ENCODE assay signal across 22 cellular contexts in genomic region chr10:52334595-52334994, GRCh38. TPM values are rescaled to one million over a fixed set of nuclear protein-coding genes. Genes with fewer than 3 reads are reported as not detected.
DNase-seq lines count a peak whose midpoint lies in the region; ATAC-seq and TF ChIP-seq lines count a peak whose summit lies in the region.
"Had no signal": no experiment of that assay in that cellular context is flagged by ENCODE, and none has a peak within 500 bp of the region (broad histone marks: within the 10 kb centered on the region; RNA-seq: fewer than 3 reads in every experiment).

No MANE protein-coding gene starts in this region.

- peak overlapping the region; percentile 2; the same call in 1 of the 2 replicates for H3K9ac ChIP-seq in HCT116 (ENCODE audit: low read length)
- no peak overlapping the region for H3K9ac ChIP-seq in SK-N-MC (ENCODE audit: insufficient read length)

- no peaks in the 10 kb centered on the region for H3K27me3 ChIP-seq in A673 (replicated peaks; ENCODE audit: insufficient read depth, low read depth, low read length, poor library complexity)
- no peaks in the 10 kb centered on the region for H3K27me3 ChIP-seq in HCT116 (ENCODE audit: insufficient read depth, low read length)
- H3K27me3 ChIP-seq: body of pancreas had no signal

- TF ChIP-seq CTCF in A673 (conservative IDR thresholded peaks at IDR 0.05; ENCODE audit: low read depth, low read length) (no peak), HCT116 (IDR thresholded peaks at IDR 0.05 in 2 of 3, conservative IDR thresholded peaks at IDR 0.05 in 1 of 3; ENCODE audit: borderline replicate concordance in 1 of 3, insufficient read depth in 1 of 3, low read depth in 2 of 3, low read length in 2 of 3) (no peak)

- H3K4me2 ChIP-seq in HCT116 (ENCODE audit: low read length), result peak overlapping the region; percentile 50

- no peaks in the 10 kb centered on the region for H3K36me3 ChIP-seq in A673 (ENCODE audit: insufficient read depth, low read length, poor library complexity, severe bottlenecking)
- no peaks in the 10 kb centered on the region for H3K36me3 ChIP-seq in HCT116 (ENCODE audit: control insufficient read depth in 1 of 2, insufficient read depth in 2 of 2, low read length in 2 of 2)
- no peaks in the 10 kb centered on the region for H3K36me3 ChIP-seq in SK-N-MC (ENCODE audit: insufficient read depth, low read length)

- RAD21 ChIA-PET in HCT116 (lab: Charles Lee; ENCODE audit: low non-redundant PET in 1 of 2, low total read pairs in 2 of 2, uncharacterized antibody in 2 of 2, unreplicated experiment in 2 of 2), result no interaction called here

- no peaks in the 10 kb centered on the region for H3K79me2 ChIP-seq in HCT116 (ENCODE audit: insufficient read depth, low read length)

- intact Hi-C loops in A673 (cut with micrococcal nuclease; ENCODE audit: unreplicated experiment), result no loop called here
- intact Hi-C loops in HCT116 (cut with micrococcal nuclease), result loop anchor here (10.0 kb wide), 1 partner anchor 60 kb away; no protein-coding TSS in a partner anchor

- H3K4me1 ChIP-seq in A673 (ENCODE audit: insufficient read depth, low read length, poor library complexity, severe bottlenecking) (peaks cover 16% of the 10 kb centered on the region), HCT116 (ENCODE audit: control insufficient read depth in 1 of 2, insufficient read depth in 2 of 2, low read length in 2 of 2) (peaks cover 22 to 27% of the 10 kb centered on the region in 2 experiments)
- H3K4me1 ChIP-seq: body of pancreas had no signal

- ATAC-seq in HCT116 (peak; percentile 52; the same call in 1 of the 2 replicates), GM18867 (IDR thresholded peaks at IDR 0.05; ENCODE audit: unreplicated experiment) (no peak)
- ATAC-seq: activated CD4-positive, alpha-beta T cell treated with anti-CD3 and anti-CD28 coated beads for 36 hours; activated naive CD4-positive, alpha-beta T cell treated with anti-CD3 and anti-CD28 coated beads, Interleukin-2, amount 50 U/mL, for 72 hours; body of pancreas; T-cell had no signal

- H3K4me3 ChIP-seq in A673 (ENCODE audit: low read depth, low read length, poor library complexity, severe bottlenecking) (no peak overlapping the region), HCT116 (replicated peaks in 1 of 2; ENCODE audit: low read depth in 1 of 2, low read length in 2 of 2) (no peak overlapping the region), SK-N-MC (no peak overlapping the region)
- H3K4me3 ChIP-seq: body of pancreas had no signal

- no peaks in the 10 kb centered on the region for H3K9me2 ChIP-seq in HCT116 (ENCODE audit: insufficient read depth)

- CTCF ChIA-PET in A673 (lab: Charles Lee) (no interaction called here), HCT116 (lab: Charles Lee) (no interaction called here)

- DNase-seq in A673 (ENCODE audit: low spot score) (peak; percentile 82), HCT116 (ENCODE audit: low read depth, low spot score) (no peak), SK-N-MC (ENCODE audit: low read depth, low spot score) (peak; percentile 14), iris pigment epithelial cell (ENCODE audit: low read depth) (peak; percentile 64), Kasumi-1 (lab: John Stamatoyannopoulos, UW) (no peak), NCI-H1694 treated with DMSO at 0.1 percent for 48 hours (lab: John Stamatoyannopoulos, UW) (no peak)
- DNase-seq in activated T-cell treated with anti-CD3 and anti-CD28 coated beads, Interleukin-2, amount 50 U/mL, for 48 hours, result no peak
- DNase-seq: activated CD4-positive, alpha-beta T cell treated with anti-CD3 and anti-CD28 coated beads for 36 hours; body of pancreas; CD4-positive, CD25-positive, alpha-beta regulatory T cell; DMS79 treated with DMSO at 0.1 percent for 48 hours; immature natural killer cell; NCI-H1105; NCI-H2081 treated with DMSO at 0.1 percent for 48 hours; NCI-H510A; nucleus accumbens; retina; T-cell had no signal

- H3K9me3 ChIP-seq in A673 (ENCODE audit: low read depth, low read length, poor library complexity, severe bottlenecking), result no peaks in the 10 kb centered on the region
- H3K9me3 ChIP-seq in HCT116 (ENCODE audit: control insufficient read depth in 1 of 2, insufficient read depth in 1 of 2, low read depth in 1 of 2, low read length in 2 of 2), result no peaks in the 10 kb centered on the region
- no peaks in the 10 kb centered on the region for H3K9me3 ChIP-seq in SK-N-MC (ENCODE audit: low read depth, low read length)
- H3K9me3 ChIP-seq: body of pancreas had no signal

- H2AFZ ChIP-seq in HCT116 (ENCODE audit: low read depth, low read length, poor library complexity, severe bottlenecking), result peak overlapping the region; percentile 68

- POLR2A ChIA-PET in A673 (lab: Charles Lee; ENCODE audit: low non-redundant PET), result no interaction called here
- POLR2A ChIA-PET in HCT116 (lab: Charles Lee), result interaction anchor here (2.6 kb wide), 1 partner anchor 16 kb away, joined by 7 read pairs; no protein-coding TSS in a partner anchor

- BruUV-seq in A673 (replicated peaks; lab: Mats Ljungman, UMichigan), result no TSS peak
- no TSS peak for BruUV-seq in HCT116 (replicated peaks; lab: Mats Ljungman, UMichigan)

- no peak for TF ChIP-seq RAD21 in HCT116 (IDR thresholded peaks at IDR 0.05; ENCODE audit: low read depth)

- H3K27ac ChIP-seq in A673 (ENCODE audit: low read depth, low read length, poor library complexity, severe bottlenecking), result no peak overlapping the region
- H3K27ac ChIP-seq in HCT116 (ENCODE audit: low read depth, low read length), result peak overlapping the region; percentile 56; the same call in 1 of the 2 replicates
- H3K27ac ChIP-seq in SK-N-MC, result no peak overlapping the region
- H3K27ac ChIP-seq: body of pancreas had no signal

- H4K20me1 ChIP-seq in HCT116 (ENCODE audit: insufficient read depth), result no peaks in the 10 kb centered on the region

- no peak for TF ChIP-seq POLR2A in HCT116 (IDR thresholded peaks at IDR 0.05; ENCODE audit: borderline replicate concordance, extremely low read depth, insufficient read depth, insufficient read length)

TF ChIP-seq in HCT116, 20 proteins besides CTCF, POLR2A, EP300 and RAD21 (continues in another document):
- TF ChIP-seq FOSL1 (IDR thresholded peaks at IDR 0.05; ENCODE audit: low read depth) (peak; percentile 64), EGR1 (IDR thresholded peaks at IDR 0.05; ENCODE audit: low read depth) (no peak), JUND (IDR thresholded peaks at IDR 0.05) (peak; percentile 22; the same call in 1 of the 2 replicates), POLR2AphosphoS5 (IDR thresholded peaks at IDR 0.05; ENCODE audit: low read depth, low read length) (no peak), ELF1 (IDR thresholded peaks at IDR 0.05; ENCODE audit: borderline replicate concordance, low read depth) (no peak), YY1 (IDR thresholded peaks at IDR 0.05; ENCODE audit: extremely low read depth, insufficient replicate concordance, low read depth, low read length) (no peak), ATF3 (IDR thresholded peaks at IDR 0.05) (no peak), SRF (IDR thresholded peaks at IDR 0.05; ENCODE audit: low read depth) (no peak; the same call in 1 of the 2 replicates), ZFX (IDR thresholded peaks at IDR 0.05) (no peak), CEBPB (IDR thresholded peaks at IDR 0.05; ENCODE audit: low read depth) (no peak), SIN3A (IDR thresholded peaks at IDR 0.05; ENCODE audit: low read depth) (no peak), EZH2 (IDR thresholded peaks at IDR 0.05) (no peak), CBX3 (IDR thresholded peaks at IDR 0.05; ENCODE audit: low read depth) (no peak), TCF7L2 (IDR thresholded peaks at IDR 0.05; ENCODE audit: borderline replicate concordance, extremely low read depth, insufficient read depth, insufficient read length) (peak; percentile 65), EZH2phosphoT487 (IDR thresholded peaks at IDR 0.05; ENCODE audit: borderline replicate concordance) (no peak), ZNF274 (IDR thresholded peaks at IDR 0.05; ENCODE audit: low read depth, low read length) (no peak), SP1 (IDR thresholded peaks at IDR 0.05; ENCODE audit: low read depth) (peak; percentile 39; the same call in 1 of the 2 replicates), ZBTB33 (IDR thresholded peaks at IDR 0.05; ENCODE audit: extremely low read depth, insufficient replicate concordance, low read length) (no peak), MAX (IDR thresholded peaks at IDR 0.05) (no peak)

RNA-seq across cellular contexts. Expression of gene DKK1, which starts 20.5 kb away (rescaled TPM):
- total RNA-seq in A673 (2021) (0.28 and 1.3 TPM in 2 replicates), HCT116 (2021; ENCODE audit: unreplicated experiment) (315 TPM)
- polyA plus RNA-seq in HCT116 (2012), result 70.9 and 147 TPM in 2 replicates
- total RNA-seq: activated CD4-positive, alpha-beta T cell treated with anti-CD3 and anti-CD28 coated beads for 36 hours; activated CD8-positive, alpha-beta memory T cell treated with anti-CD3 and anti-CD28 coated beads for 36 hours; activated naive CD4-positive, alpha-beta T cell treated with anti-CD3 and anti-CD28 coated beads, Interleukin-2, amount 50 U/mL, for 72 hours; activated T-helper 1 cell treated with anti-CD3 and anti-CD28 coated beads, Interleukin-12 subunit alpha, Interleukin-12 subunit beta, Interleukin-2, Interleukin-4 antibody, amounts not matched to agents 30 ng/mL and 10 ng/mL and 1 ng/mL, durations not matched to agents 14 hours and 24 hours and 36 hours; body of pancreas; CD4-positive, CD25-positive, alpha-beta regulatory T cell had no signal
- polyA plus RNA-seq: CD4-positive, CD25-positive, alpha-beta regulatory T cell; immature natural killer cell had no signal

Comparison
In these comparisons a context has a peak if more than half of its experiments do, and no peak if none do; other contexts are left out.
1. DNase-seq: peak in A673 (single experiment), SK-N-MC (single experiment) and iris pigment epithelial cell (single experiment); none in HCT116 (single experiment), activated T-cell treated with anti-CD3 and anti-CD28 coated beads, Interleukin-2, amount 50 U/mL, for 48 hours (0 of 2), Kasumi-1 (0 of 2) and NCI-H1694 treated with DMSO at 0.1 percent for 48 hours (single experiment).
2. RNA of gene DKK1, which starts 20.5 kb away (total RNA-seq): 315 TPM in HCT116 (single experiment); 0.28 to 1.3 TPM in A673; every median in the first group is over 100 times any median in the second.